In genomic region chr19:55284405-55285058, GRCh38 we compare ENCODE assay signal across 10 cellular contexts. TPM values are rescaled to one million over a fixed set of nuclear protein-coding genes. Genes with fewer than 3 reads are reported as not detected.
DNase-seq lines count a peak whose midpoint lies in the region.
"Had no signal": no experiment of that assay in that cellular context is flagged by ENCODE, and none has a peak within 500 bp of the region (broad histone marks: within the 10 kb centered on the region; RNA-seq: fewer than 3 reads in every experiment).

No MANE protein-coding gene starts in this region.

- H3K4me3 Mint-ChIP-seq in activated CD4-positive, alpha-beta T cell treated with anti-CD3 and anti-CD28 coated beads, Interleukin-2, amount 10 ng/mL, durations not matched to agents 24 days and 14 days = peak overlapping the region; percentile 39

- intact Hi-C loops in activated CD4-positive, alpha-beta T cell treated with anti-CD3 and anti-CD28 coated beads, Interleukin-2, amount 10 ng/mL, durations not matched to agents 24 days and 14 days (cut with micrococcal nuclease) = no loop called here
- intact Hi-C loops in posterior vena cava (cut with DNase I) = no loop called here

- H3K36me3 ChIP-seq in adipocyte (ENCODE audit: control insufficient read depth, insufficient read depth, low read length, severe bottlenecking) (no peaks in the 10 kb centered on the region), thymus (ENCODE audit: control insufficient read depth, insufficient read depth) (no peaks in the 10 kb centered on the region)

- no peaks in the 10 kb centered on the region for H3K27me3 ChIP-seq in adipocyte (replicated peaks; ENCODE audit: control insufficient read depth, insufficient read depth, low read length)
- H3K27me3 ChIP-seq in thymus (ENCODE audit: control insufficient read depth, insufficient read depth) = no peaks in the 10 kb centered on the region

- H3K27me3 Mint-ChIP-seq in activated CD4-positive, alpha-beta T cell treated with anti-CD3 and anti-CD28 coated beads, Interleukin-2, amount 10 ng/mL, durations not matched to agents 24 days and 14 days = peaks cover 4% of the 10 kb centered on the region

- no peaks in the 10 kb centered on the region for H3K9me3 ChIP-seq in adipocyte (ENCODE audit: control insufficient read depth, low read length)
- H3K9me3 ChIP-seq in iPS-18c (ENCODE audit: control insufficient read depth, insufficient read depth, low read length) = no peaks in the 10 kb centered on the region
- no peaks in the 10 kb centered on the region for H3K9me3 ChIP-seq in thymus (ENCODE audit: control insufficient read depth)

- H3K4me1 ChIP-seq in adipocyte (ENCODE audit: control insufficient read depth, insufficient read depth, low read length) (peaks cover 11% of the 10 kb centered on the region), thymus (ENCODE audit: control insufficient read depth, insufficient read depth, low read length) (peaks cover under 1% of the 10 kb centered on the region)

- H3K9ac ChIP-seq in adipocyte (ENCODE audit: low read length) = no peak overlapping the region

- no peak overlapping the region for H3K27ac ChIP-seq in thymus (ENCODE audit: low read depth)

- peaks cover 23% of the 10 kb centered on the region for H3K4me1 Mint-ChIP-seq in activated CD4-positive, alpha-beta T cell treated with anti-CD3 and anti-CD28 coated beads, Interleukin-2, amount 10 ng/mL, durations not matched to agents 24 days and 14 days

- H3K27ac Mint-ChIP-seq in activated CD4-positive, alpha-beta T cell treated with anti-CD3 and anti-CD28 coated beads, Interleukin-2, amount 10 ng/mL, durations not matched to agents 24 days and 14 days = no peak overlapping the region
- H3K27ac Mint-ChIP-seq: CD14-positive monocyte had no signal

- WGBS in thymus = 54% methylated on average over 16 of the region's 16 CpGs

- no peaks in the 10 kb centered on the region for H3K9me3 Mint-ChIP-seq in activated CD4-positive, alpha-beta T cell treated with anti-CD3 and anti-CD28 coated beads, Interleukin-2, amount 10 ng/mL, durations not matched to agents 24 days and 14 days

- DNase-seq in activated CD4-positive, alpha-beta T cell treated with anti-CD3 and anti-CD28 coated beads, Interleukin-2, amount 10 ng/mL, durations not matched to agents 24 days and 14 days = no peak
- DNase-seq in activated CD4-positive, alpha-beta T cell treated with anti-CD3 and anti-CD28 coated beads, Interleukin-2, amount 50 U/mL, for 4 hours = no peak
- DNase-seq in adipocyte (ENCODE audit: low read depth) = peak; percentile 8
- DNase-seq in foreskin melanocyte = no peak
- no peak for DNase-seq in posterior vena cava (ENCODE audit: low spot score)
- DNase-seq in NCI-H1417 treated with DMSO at 0.1 percent for 48 hours (lab: John Stamatoyannopoulos, UW) = no peak
- DNase-seq: SHP77 treated with DMSO at 0.1 percent for 48 hours had no signal

- peaks cover 3% of the 10 kb centered on the region for H3K36me3 Mint-ChIP-seq in activated CD4-positive, alpha-beta T cell treated with anti-CD3 and anti-CD28 coated beads, Interleukin-2, amount 10 ng/mL, durations not matched to agents 24 days and 14 days (ENCODE audit: low read depth)
- H3K36me3 Mint-ChIP-seq: CD14-positive monocyte had no signal

- H3K4me3 ChIP-seq in adipocyte (ENCODE audit: low read length) (no peak overlapping the region), iPS-18c (ENCODE audit: insufficient read depth, low read depth, low read length) (peak overlapping the region; percentile 49), thymus (ENCODE audit: low read length) (peak overlapping the region; percentile 32)

RNA-seq across cellular contexts. Expression of gene BRSK1, which starts 0.7 kb away (rescaled TPM):
- 5.9 and 7.9 TPM in 2 replicates for total RNA-seq in activated CD4-positive, alpha-beta T cell treated with anti-CD3 and anti-CD28 coated beads, Interleukin-2, amount 10 ng/mL, durations not matched to agents 24 days and 14 days
- polyA plus RNA-seq in thymus = 2.9 TPM
- 1 to 10 TPM; 7.2 to 9.2 TPM for total RNA-seq in posterior vena cava
- polyA plus RNA-seq: CD14-positive monocyte had no signal

RNA-seq across cellular contexts. Expression of gene HSPBP1, which starts 4.6 kb away (rescaled TPM):
- 63.9 and 68.3 TPM in 2 replicates for total RNA-seq in activated CD4-positive, alpha-beta T cell treated with anti-CD3 and anti-CD28 coated beads, Interleukin-2, amount 10 ng/mL, durations not matched to agents 24 days and 14 days
- polyA plus RNA-seq in thymus = 21.8 TPM
- 10 to 100 TPM; 19.8 to 20.1 TPM for total RNA-seq in posterior vena cava

RNA-seq across cellular contexts. Expression of gene PPP6R1, which starts 25.7 kb away (rescaled TPM):
- 196 and 216 TPM in 2 replicates for total RNA-seq in activated CD4-positive, alpha-beta T cell treated with anti-CD3 and anti-CD28 coated beads, Interleukin-2, amount 10 ng/mL, durations not matched to agents 24 days and 14 days
- polyA plus RNA-seq in thymus = 48.5 TPM
- total RNA-seq in posterior vena cava = 10 to 100 TPM; 40.6 to 46.0 TPM

RNA-seq across cellular contexts. Expression of gene TMEM150B, which starts 40.6 kb away (rescaled TPM):
- 0.28 and 0.69 TPM in 2 replicates for total RNA-seq in activated CD4-positive, alpha-beta T cell treated with anti-CD3 and anti-CD28 coated beads, Interleukin-2, amount 10 ng/mL, durations not matched to agents 24 days and 14 days
- polyA plus RNA-seq in thymus = 2.0 TPM
- 1 to 10 TPM; 1.9 to 5.4 TPM for total RNA-seq in posterior vena cava

RNA-seq across cellular contexts. Expression of gene KMT5C, which starts 55.1 kb away (rescaled TPM):
- 31.3 and 32.2 TPM in 2 replicates for total RNA-seq in activated CD4-positive, alpha-beta T cell treated with anti-CD3 and anti-CD28 coated beads, Interleukin-2, amount 10 ng/mL, durations not matched to agents 24 days and 14 days
- polyA plus RNA-seq in thymus = 23.5 TPM
- 1 to 10 TPM; 3.9 to 6.3 TPM for total RNA-seq in posterior vena cava
